In genomic region chr11:109946322-109946846, GRCh38 we compare ENCODE assay signal across 8 cellular contexts.
DNase-seq lines count a peak whose midpoint lies in the region; ATAC-seq and TF ChIP-seq lines count a peak whose summit lies in the region.

No MANE protein-coding gene starts in this region.

- no peaks in the 10 kb centered on the region for H3K9me3 Mint-ChIP-seq in stimulated activated memory B cell treated with anti-CD40 and anti-IgM and Interleukin-4, amounts not matched to agents 10 μg/mL and 1 μg/mL and 100 μg/mL, for 72 hours

- peak overlapping the region; percentile 78 for H3K4me3 Mint-ChIP-seq in stimulated activated memory B cell treated with anti-CD40 and anti-IgM and Interleukin-4, amounts not matched to agents 10 μg/mL and 1 μg/mL and 100 μg/mL, for 72 hours

- peaks cover 16% of the 10 kb centered on the region for H3K4me1 Mint-ChIP-seq in stimulated activated memory B cell treated with anti-CD40 and anti-IgM and Interleukin-4, amounts not matched to agents 10 μg/mL and 1 μg/mL and 100 μg/mL, for 72 hours

- no peaks in the 10 kb centered on the region for H3K36me3 Mint-ChIP-seq in stimulated activated memory B cell treated with anti-CD40 and anti-IgM and Interleukin-4, amounts not matched to agents 10 μg/mL and 1 μg/mL and 100 μg/mL, for 72 hours

- H3K27ac Mint-ChIP-seq in stimulated activated memory B cell treated with anti-CD40 and anti-IgM and Interleukin-4, amounts not matched to agents 10 μg/mL and 1 μg/mL and 100 μg/mL, for 72 hours, result peak overlapping the region; percentile 92

- H3K27me3 Mint-ChIP-seq in stimulated activated memory B cell treated with anti-CD40 and anti-IgM and Interleukin-4, amounts not matched to agents 10 μg/mL and 1 μg/mL and 100 μg/mL, for 72 hours, result peaks cover 24% of the 10 kb centered on the region

- no peak for TF ChIP-seq POLR2A in erythroblast (IDR thresholded peaks at IDR 0.05; ENCODE audit: low read length)

- H3K4me3 ChIP-seq in mucosa of rectum (ENCODE audit: low read length in 2 of 2), result peak overlapping the region; percentile 54 to 55

- no peaks in the 10 kb centered on the region for H3K36me3 ChIP-seq in mucosa of rectum (ENCODE audit: control insufficient read depth in 2 of 2, insufficient read depth in 2 of 2, low read length in 2 of 2)

- ATAC-seq in GM19468 (IDR thresholded peaks at IDR 0.05; ENCODE audit: extremely low read depth, unreplicated experiment) (peak; percentile 77), HG03571 (IDR thresholded peaks at IDR 0.05; ENCODE audit: unreplicated experiment) (peak; percentile 94)
- peak; percentile 95 for ATAC-seq in stimulated activated memory B cell treated with anti-CD40 and anti-IgM and Interleukin-4, amounts not matched to agents 10 μg/mL and 1 μg/mL and 100 μg/mL, for 72 hours

- H3K27ac ChIP-seq in mucosa of rectum (ENCODE audit: low read depth in 2 of 2, low read length in 2 of 2), result no peak overlapping the region

- no peaks in the 10 kb centered on the region for H3K27me3 ChIP-seq in mucosa of rectum (ENCODE audit: control insufficient read depth in 2 of 2, insufficient read depth in 2 of 2, low read length in 2 of 2)

- H3K4me1 ChIP-seq in mucosa of rectum (ENCODE audit: control insufficient read depth in 2 of 2, insufficient read depth in 2 of 2, low read length in 2 of 2), result peaks cover 0 to 5% of the 10 kb centered on the region in 2 donors

- H3K9me3 ChIP-seq in mucosa of rectum (ENCODE audit: control insufficient read depth in 2 of 2, low read length in 2 of 2), result no peaks in the 10 kb centered on the region

- DNase-seq in D341Med (ENCODE audit: low spot score) (peak; percentile 77), NCI-H748 (lab: John Stamatoyannopoulos, UW; ENCODE audit: unreplicated experiment) (peak; percentile 71), erythroblast (lab: John Stamatoyannopoulos, UW) (peak; percentile 67 to 70)
- DNase-seq in activated CD8-positive, alpha-beta memory T cell treated with anti-CD3 and anti-CD28 coated beads for 24 hours, result peak; percentile 72

- peak overlapping the region in 1 of 2 donors; percentile 1 for H3K9ac ChIP-seq in mucosa of rectum (ENCODE audit: low read depth in 1 of 2, low read length in 2 of 2)
